Comparison of ENCODE assay signal across 20 cellular contexts in the genomic region with DNA sequence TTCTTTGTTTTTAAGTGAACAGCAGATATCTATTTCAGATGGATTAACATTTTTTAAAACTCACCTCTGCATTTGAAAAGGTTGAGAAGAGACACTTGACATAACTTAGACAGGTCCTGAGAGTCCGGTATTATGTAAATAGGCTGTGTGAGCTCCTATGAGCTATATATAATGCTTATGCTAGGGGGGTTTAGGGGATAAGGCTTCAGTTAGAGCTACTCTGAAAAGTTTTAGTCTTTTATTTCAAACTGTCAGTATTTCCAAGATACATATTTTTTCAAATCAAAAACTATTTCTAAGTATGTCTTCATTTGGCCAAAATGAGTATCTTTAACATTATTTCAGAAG.
"Had no signal": no experiment of that assay in that cellular context is flagged by ENCODE, and none has a peak within 500 bp of the region (broad histone marks: within the 10 kb centered on the region; RNA-seq: fewer than 3 reads in every experiment).

No MANE protein-coding gene starts in this region.

- H3K4me3 ChIP-seq: colonic mucosa, spleen, thyroid gland had no signal

- DNase-seq: activated CD4-positive, alpha-beta memory T cell treated with anti-CD3 and anti-CD28 coated beads for 36 hours; activated CD4-positive, alpha-beta T cell treated with anti-CD3 and anti-CD28 coated beads for 48 hours; activated gamma-delta T cell treated with Interleukin-2 at 50 U/mL for 16 hours; activated T-cell treated with anti-CD3 and anti-CD28 coated beads for 4 hours; colonic mucosa; endodermal cell; immature natural killer cell; retina; spleen; stimulated activated CD4-positive, alpha-beta T cell treated with anti-CD3 and anti-CD28 coated beads, Interleukin-4, amount 100 ng/mL, for 1 hour; stimulated activated naive CD4-positive, alpha-beta T cell; T-helper 2 cell; thyroid gland had no signal

- H3K4me3 Mint-ChIP-seq: activated CD4-positive, alpha-beta memory T cell treated with anti-CD3 and anti-CD28 coated beads for 36 hours; activated T-helper 1 cell treated with anti-CD3 and anti-CD28 coated beads, Interleukin-12 subunit alpha, Interleukin-12 subunit beta, Interleukin-2, Interleukin-4 antibody, amounts not matched to agents 30 ng/mL and 10 ng/mL and 1 ng/mL, durations not matched to agents 14 hours and 24 hours and 36 hours; central memory CD8-positive, alpha-beta T cell; endodermal cell; immature natural killer cell; natural killer cell treated with Interleukin-12 subunit alpha and Interleukin-12 subunit beta and Interleukin-15 and Interleukin-18, amount 100 ng/mL, for 72 hours had no signal

- H3K27ac ChIP-seq: colonic mucosa, spleen had no signal

- H3K36me3 Mint-ChIP-seq: activated CD4-positive, alpha-beta memory T cell treated with anti-CD3 and anti-CD28 coated beads for 36 hours; activated naive CD4-positive, alpha-beta T cell treated with anti-CD3 and anti-CD28 coated beads, Interleukin-2, amount 50 U/mL, for 72 hours; immature natural killer cell; memory B cell; natural killer cell treated with Interleukin-12 subunit alpha and Interleukin-12 subunit beta and Interleukin-15 and Interleukin-18, amount 100 ng/mL, for 72 hours had no signal

- H3K4me1 ChIP-seq: colonic mucosa, spleen had no signal

- H3K9me3 Mint-ChIP-seq: activated CD4-positive, alpha-beta memory T cell treated with anti-CD3 and anti-CD28 coated beads for 36 hours; activated naive CD4-positive, alpha-beta T cell treated with anti-CD3 and anti-CD28 coated beads, Interleukin-2, amount 50 U/mL, for 72 hours; central memory CD8-positive, alpha-beta T cell; endodermal cell; immature natural killer cell; natural killer cell treated with Interleukin-12 subunit alpha and Interleukin-12 subunit beta and Interleukin-15 and Interleukin-18, amount 100 ng/mL, for 72 hours had no signal

- H3K36me3 ChIP-seq: colonic mucosa, spleen, thyroid gland had no signal

- H3K27me3 ChIP-seq: colonic mucosa, spleen, thyroid gland had no signal

- ATAC-seq: left lobe of liver; natural killer cell treated with Interleukin-12 subunit alpha and Interleukin-12 subunit beta and Interleukin-15 and Interleukin-18, amount 100 ng/mL, for 72 hours had no signal

- H3K9me3 ChIP-seq: colonic mucosa, spleen, thyroid gland had no signal

- H3K27ac Mint-ChIP-seq: endodermal cell, immature natural killer cell, memory B cell, progenitor cell of endocrine pancreas had no signal

- H3K4me1 Mint-ChIP-seq: central memory CD8-positive, alpha-beta T cell; memory B cell had no signal
